ENCODE assay signal across 8 cellular contexts in genomic region chr5:90474235-90475107, GRCh38. TPM values are rescaled to one million over a fixed set of nuclear protein-coding genes. Genes with fewer than 3 reads are reported as not detected.
DNase-seq lines count a peak whose midpoint lies in the region; ATAC-seq and TF ChIP-seq lines count a peak whose summit lies in the region.

Gene MBLAC2, minus strand, starts transcription at chr5:90474771. Its CDS starts 479 bp downstream, at chr5:90474292.
Gene POLR3G, plus strand, starts transcription at chr5:90474864. Its CDS starts 10,704 bp downstream, at chr5:90485568.

- H3K4me3 Mint-ChIP-seq in CD4-positive, alpha-beta T cell, result peak within 1 kb of the TSS; percentile 100
- H3K4me3 Mint-ChIP-seq in activated CD4-positive, alpha-beta memory T cell treated with anti-CD3 and anti-CD28 coated beads for 36 hours, result peak within 1 kb of the TSS; percentile 92

- peak within 1 kb of the TSS; percentile 97 to 100 for H3K4me3 ChIP-seq in duodenal mucosa (ENCODE audit: low read depth in 1 of 2, low read length in 2 of 2)
- peak within 1 kb of the TSS; percentile 96 for H3K4me3 ChIP-seq in lower lobe of right lung

- H3K9me3 ChIP-seq in CD4-positive, alpha-beta T cell (ENCODE audit: control insufficient read depth, low read length), result no peaks in the 10 kb centered on the region
- H3K9me3 ChIP-seq in duodenal mucosa (ENCODE audit: control insufficient read depth in 1 of 2, low read length in 2 of 2) (no peaks in the 10 kb centered on the region), lower lobe of right lung (no peaks in the 10 kb centered on the region)

- POLR2A ChIA-PET in CD4-positive, alpha-beta T cell (lab: Charles Lee), result interaction anchor here (0.6 to 3.5 kb wide), 11 partner anchors 8 to 908 kb away, joined by 3 to 90 read pairs (median 5); partner anchors contain the start of genes ARRDC3, CETN3 and LYSMD3
- POLR2A ChIA-PET in activated CD4-positive, alpha-beta memory T cell treated with anti-CD3 and anti-CD28 coated beads for 36 hours (lab: Charles Lee), result interaction anchor here (1.0 to 2.7 kb wide), 5 partner anchors 9 to 909 kb away, joined by 3 to 15 read pairs (median 3); partner anchors contain the start of genes ARRDC3, CETN3 and LYSMD3

- peak; percentile 88 for ATAC-seq in CD4-positive, alpha-beta T cell (ENCODE audit: poor library complexity)
- ATAC-seq in GM19395 (IDR thresholded peaks at IDR 0.05; ENCODE audit: unreplicated experiment) (peak; percentile 89), HG03558 (IDR thresholded peaks at IDR 0.05; ENCODE audit: extremely low read depth, unreplicated experiment) (peak; percentile 78), lower lobe of right lung (peak; percentile 98)

- peak; percentile 89 to 93 (median 91) for DNase-seq in CD4-positive, alpha-beta T cell
- DNase-seq in NCI-H774 (lab: John Stamatoyannopoulos, UW) (peak; percentile 92), lower lobe of right lung (peak; percentile 94)
- peak; percentile 96 for DNase-seq in activated CD4-positive, alpha-beta memory T cell treated with anti-CD3 and anti-CD28 coated beads for 36 hours
- DNase-seq in stimulated activated CD4-positive, alpha-beta T cell treated with anti-CD3 and anti-CD28 coated beads, TNF-alpha, amount 100 ng/mL, for 1 hour (ENCODE audit: low read depth in 3 of 3, low spot score in 1 of 3), result peak; percentile 80 to 93 (median 88)

- H3K36me3 ChIP-seq in duodenal mucosa (ENCODE audit: control insufficient read depth in 1 of 2, insufficient read depth in 2 of 2, low read length in 2 of 2) (no peaks in the 10 kb centered on the region), lower lobe of right lung (no peaks in the 10 kb centered on the region)

- no peaks in the 10 kb centered on the region for H3K27me3 ChIP-seq in CD4-positive, alpha-beta T cell (ENCODE audit: control insufficient read depth, insufficient read depth, low read length)
- H3K27me3 ChIP-seq in duodenal mucosa (ENCODE audit: control insufficient read depth in 1 of 2, insufficient read depth in 2 of 2, low read length in 2 of 2) (no peaks in the 10 kb centered on the region), lower lobe of right lung (ENCODE audit: low read depth) (no peaks in the 10 kb centered on the region)

- intact Hi-C loops in CD4-positive, alpha-beta T cell (cut with DNase I, micrococcal nuclease), result loop anchor here (1.0 to 5.0 kb wide), 4 partner anchors 34 to 903 kb away; partner anchors contain the start of genes LYSMD3 (in 2 of the 2) and CETN3 (in 1 of the 2)
- intact Hi-C loops in activated CD4-positive, alpha-beta memory T cell treated with anti-CD3 and anti-CD28 coated beads for 36 hours (cut with micrococcal nuclease), result loop anchor here (1.0 to 2.0 kb wide), 6 partner anchors 34 to 909 kb away; partner anchors contain the start of genes ARRDC3, CETN3 and LYSMD3
- intact Hi-C loops in lower lobe of right lung (cut with DNase I), result no loop called here

- no peaks in the 10 kb centered on the region for H3K27me3 Mint-ChIP-seq in CD4-positive, alpha-beta T cell
- H3K27me3 Mint-ChIP-seq in activated CD4-positive, alpha-beta memory T cell treated with anti-CD3 and anti-CD28 coated beads for 36 hours, result no peaks in the 10 kb centered on the region

- H3K27ac ChIP-seq in CD4-positive, alpha-beta T cell (ENCODE audit: low read depth, low read length), result peak within 1 kb of the TSS; percentile 74
- H3K27ac ChIP-seq in duodenal mucosa (ENCODE audit: low read depth, low read length), result peak within 1 kb of the TSS; percentile 48
- peak within 1 kb of the TSS; percentile 83 for H3K27ac ChIP-seq in lower lobe of right lung

- no peaks in the 10 kb centered on the region for H3K9me3 Mint-ChIP-seq in CD4-positive, alpha-beta T cell
- peaks cover 12% of the 10 kb centered on the region for H3K9me3 Mint-ChIP-seq in activated CD4-positive, alpha-beta memory T cell treated with anti-CD3 and anti-CD28 coated beads for 36 hours

- CTCF ChIA-PET in CD4-positive, alpha-beta T cell (lab: Charles Lee), result interaction anchor here (0.8 to 1.7 kb wide), 6 partner anchors 35 to 1745 kb away, joined by 3 to 9 read pairs (median 4); partner anchors contain the start of genes CETN3 and LYSMD3
- CTCF ChIA-PET in activated CD4-positive, alpha-beta memory T cell treated with anti-CD3 and anti-CD28 coated beads for 36 hours (lab: Charles Lee), result interaction anchor here (0.8 to 1.8 kb wide), 8 partner anchors 9 to 909 kb away, joined by 3 to 10 read pairs (median 4); partner anchors contain the start of genes ARRDC3, CETN3 and LYSMD3

- peak within 1 kb of the TSS; percentile 71 to 83 for H3K9ac ChIP-seq in duodenal mucosa (ENCODE audit: low read depth in 1 of 2, low read length in 2 of 2)

- peak; percentile 49 for TF ChIP-seq CTCF in CD4-positive, alpha-beta T cell (IDR thresholded peaks at IDR 0.05)
- peak; percentile 61 for TF ChIP-seq CTCF in lower lobe of right lung (IDR thresholded peaks at IDR 0.05)

- H3K36me3 Mint-ChIP-seq in CD4-positive, alpha-beta T cell (ENCODE audit: low read depth), result peaks cover 37% of the 10 kb centered on the region
- H3K36me3 Mint-ChIP-seq in activated CD4-positive, alpha-beta memory T cell treated with anti-CD3 and anti-CD28 coated beads for 36 hours, result peaks cover 15% of the 10 kb centered on the region

- H3K27ac Mint-ChIP-seq in CD4-positive, alpha-beta T cell, result peak within 1 kb of the TSS; percentile 92
- peak within 1 kb of the TSS; percentile 88 for H3K27ac Mint-ChIP-seq in activated CD4-positive, alpha-beta memory T cell treated with anti-CD3 and anti-CD28 coated beads for 36 hours

- H3K4me1 Mint-ChIP-seq in CD4-positive, alpha-beta T cell (ENCODE audit: low read depth), result peaks cover 48% of the 10 kb centered on the region
- peaks cover 23% of the 10 kb centered on the region for H3K4me1 Mint-ChIP-seq in activated CD4-positive, alpha-beta memory T cell treated with anti-CD3 and anti-CD28 coated beads for 36 hours (ENCODE audit: low read depth)

- H3K4me1 ChIP-seq in duodenal mucosa (ENCODE audit: control insufficient read depth in 1 of 2, insufficient read depth in 2 of 2, low read length in 2 of 2) (peaks cover 6 to 18% of the 10 kb centered on the region in 2 donors), lower lobe of right lung (peaks cover 23% of the 10 kb centered on the region)

RNA-seq across cellular contexts. Expression of gene MBLAC2, which starts in this region (rescaled TPM):
- total RNA-seq in CD4-positive, alpha-beta T cell, result 1 to 10 TPM; 3.9 to 4.1 TPM
- total RNA-seq in activated CD4-positive, alpha-beta memory T cell treated with anti-CD3 and anti-CD28 coated beads for 36 hours, result 1 to 10 TPM; 3.3 to 3.5 TPM
- total RNA-seq in lower lobe of right lung, result 5.9 TPM

RNA-seq across cellular contexts. Expression of gene POLR3G, which starts in this region (rescaled TPM):
- 1 to 10 TPM in 1 of 2 experiments, under 1 TPM in 1; 0.80 to 2.3 TPM for total RNA-seq in CD4-positive, alpha-beta T cell
- 1 to 10 TPM; 9.6 to 9.7 TPM for total RNA-seq in activated CD4-positive, alpha-beta memory T cell treated with anti-CD3 and anti-CD28 coated beads for 36 hours
- 1.8 TPM for total RNA-seq in lower lobe of right lung

Comparison
In these comparisons a context has a peak if more than half of its experiments do, and no peak if none do; other contexts are left out.
1. Peak in every context shown above with its lines: DNase-seq, ATAC-seq, H3K4me3 ChIP-seq and H3K27ac ChIP-seq.